Comparison of ENCODE assay signal across 20 cellular contexts in genomic region chr3:12656193-12656592, GRCh38. TPM values are rescaled to one million over a fixed set of nuclear protein-coding genes. Genes with fewer than 3 reads are reported as not detected.
DNase-seq lines count a peak whose midpoint lies in the region; ATAC-seq and TF ChIP-seq lines count a peak whose summit lies in the region.
"Had no signal": no experiment of that assay in that cellular context is flagged by ENCODE, and none has a peak within 500 bp of the region (broad histone marks: within the 10 kb centered on the region; RNA-seq: fewer than 3 reads in every experiment).

No MANE protein-coding gene starts in this region.

- ATAC-seq in CD4-positive, alpha-beta T cell (ENCODE audit: poor library complexity), result no peak
- ATAC-seq in SK-N-SH treated with all-trans-retinoic acid at 6 μM for 48 hours, result no peak; the same call in 2 of the 3 replicates
- ATAC-seq: mucosa of descending colon, T-helper 17 cell had no signal

- intact Hi-C loops in CD4-positive, alpha-beta T cell (cut with DNase I, micrococcal nuclease), result no loop called here

- H3K4me1 Mint-ChIP-seq in CD4-positive, alpha-beta T cell (ENCODE audit: low read depth), result peaks cover 73% of the 10 kb centered on the region
- H3K4me1 Mint-ChIP-seq in HFFc6 (ENCODE audit: low read depth), result peaks cover 65% of the 10 kb centered on the region
- H3K4me1 Mint-ChIP-seq in endodermal cell, result peaks cover 34% of the 10 kb centered on the region
- peaks cover 16% of the 10 kb centered on the region for H3K4me1 Mint-ChIP-seq in nephron progenitor cell

- no peak overlapping the region for H3K27ac ChIP-seq in CD4-positive, alpha-beta T cell (ENCODE audit: low read depth, low read length)
- H3K27ac ChIP-seq in endodermal cell (ENCODE audit: low read depth, low read length), result no peak overlapping the region
- H3K27ac ChIP-seq: SJSA1, VCaP had no signal

- H3K9me3 Mint-ChIP-seq in CD4-positive, alpha-beta T cell, result no peaks in the 10 kb centered on the region
- H3K9me3 Mint-ChIP-seq in HFFc6 (no peaks in the 10 kb centered on the region), endodermal cell (no peaks in the 10 kb centered on the region), nephron progenitor cell (no peaks in the 10 kb centered on the region)
- H3K9me3 Mint-ChIP-seq: activated naive CD8-positive, alpha-beta T cell treated with anti-CD3 and anti-CD28 coated beads, Interleukin-2, amount 10 ng/mL, durations not matched to agents 7 days and 5 days; stimulated activated naive CD8-positive, alpha-beta T cell treated with anti-CD3 and anti-CD28 coated beads, Interleukin-15, Interleukin-2, amounts not matched to agents 100 ng/mL and 50 ng/mL, for 24 hours; type B pancreatic cell had no signal

- no peaks in the 10 kb centered on the region for H3K4me1 ChIP-seq in endodermal cell (ENCODE audit: control insufficient read depth, insufficient read depth, low read length)

- H3K36me3 Mint-ChIP-seq in CD4-positive, alpha-beta T cell (ENCODE audit: low read depth), result peaks cover 27% of the 10 kb centered on the region
- H3K36me3 Mint-ChIP-seq in HFFc6 (ENCODE audit: low read depth) (peaks cover 12% of the 10 kb centered on the region), endodermal cell (ENCODE audit: low read depth) (no peaks in the 10 kb centered on the region), nephron progenitor cell (ENCODE audit: low read depth) (peaks cover 23% of the 10 kb centered on the region)

- no peak for TF ChIP-seq CTCF in CD4-positive, alpha-beta T cell (IDR thresholded peaks at IDR 0.05)
- TF ChIP-seq CTCF in HFFc6 (IDR thresholded peaks at IDR 0.05) (no peak), endodermal cell (conservative IDR thresholded peaks at IDR 0.05) (peak; percentile 16), nephron progenitor cell (IDR thresholded peaks at IDR 0.05) (no peak)

- peak overlapping the region; percentile 1 for H3K27ac Mint-ChIP-seq in CD4-positive, alpha-beta T cell
- H3K27ac Mint-ChIP-seq in HFFc6 (peak overlapping the region; percentile 51), endodermal cell (no peak overlapping the region), nephron progenitor cell (peak overlapping the region; percentile 15)
- H3K27ac Mint-ChIP-seq: activated naive CD8-positive, alpha-beta T cell treated with anti-CD3 and anti-CD28 coated beads, Interleukin-2, amount 10 ng/mL, durations not matched to agents 7 days and 5 days; stimulated activated naive CD8-positive, alpha-beta T cell treated with anti-CD3 and anti-CD28 coated beads, Interleukin-15, Interleukin-2, amounts not matched to agents 100 ng/mL and 50 ng/mL, for 24 hours; T-helper 17 cell; type B pancreatic cell had no signal

- no peaks in the 10 kb centered on the region for H3K27me3 Mint-ChIP-seq in CD4-positive, alpha-beta T cell
- H3K27me3 Mint-ChIP-seq in HFFc6 (ENCODE audit: insufficient read depth) (no peaks in the 10 kb centered on the region), endodermal cell (ENCODE audit: insufficient read depth) (no peaks in the 10 kb centered on the region), nephron progenitor cell (ENCODE audit: low read depth, poor library complexity) (no peaks in the 10 kb centered on the region)
- H3K27me3 Mint-ChIP-seq: activated naive CD8-positive, alpha-beta T cell treated with anti-CD3 and anti-CD28 coated beads, Interleukin-2, amount 10 ng/mL, durations not matched to agents 7 days and 5 days; stimulated activated naive CD8-positive, alpha-beta T cell treated with anti-CD3 and anti-CD28 coated beads, Interleukin-15, Interleukin-2, amounts not matched to agents 100 ng/mL and 50 ng/mL, for 24 hours; T-helper 17 cell; type B pancreatic cell had no signal

- H3K9ac ChIP-seq in endodermal cell (ENCODE audit: extremely low read depth, low read length, poor library complexity, severe bottlenecking), result no peak overlapping the region

- no peaks in the 10 kb centered on the region for H3K9me3 ChIP-seq in CD4-positive, alpha-beta T cell (ENCODE audit: control insufficient read depth, low read length)
- no peaks in the 10 kb centered on the region for H3K9me3 ChIP-seq in endodermal cell (ENCODE audit: control insufficient read depth, low read length)
- H3K9me3 ChIP-seq: Caco-2, mucosa of descending colon, SJSA1 had no signal

- no peak overlapping the region for H3K4me3 ChIP-seq in endodermal cell (ENCODE audit: low read length)
- H3K4me3 ChIP-seq: mucosa of descending colon, SJSA1 had no signal

- no peaks in the 10 kb centered on the region for H3K36me3 ChIP-seq in endodermal cell (ENCODE audit: control insufficient read depth, insufficient read depth, low read length)
- H3K36me3 ChIP-seq: SJSA1 had no signal

- POLR2A ChIA-PET in CD4-positive, alpha-beta T cell (lab: Charles Lee), result no interaction called here

- CTCF ChIA-PET in CD4-positive, alpha-beta T cell (lab: Charles Lee), result no interaction called here

- no peaks in the 10 kb centered on the region for H3K27me3 ChIP-seq in CD4-positive, alpha-beta T cell (ENCODE audit: control insufficient read depth, insufficient read depth, low read length)
- no peaks in the 10 kb centered on the region for H3K27me3 ChIP-seq in endodermal cell (ENCODE audit: control insufficient read depth, insufficient read depth, low read length, poor library complexity, severe bottlenecking)
- H3K27me3 ChIP-seq: SJSA1 had no signal

- peak overlapping the region; percentile 30 for H3K4me3 Mint-ChIP-seq in CD4-positive, alpha-beta T cell
- no peak overlapping the region for H3K4me3 Mint-ChIP-seq in HFFc6
- H3K4me3 Mint-ChIP-seq in endodermal cell, result no peak overlapping the region
- no peak overlapping the region for H3K4me3 Mint-ChIP-seq in nephron progenitor cell
- H3K4me3 Mint-ChIP-seq: activated naive CD8-positive, alpha-beta T cell treated with anti-CD3 and anti-CD28 coated beads, Interleukin-2, amount 10 ng/mL, durations not matched to agents 7 days and 5 days; stimulated activated naive CD8-positive, alpha-beta T cell treated with anti-CD3 and anti-CD28 coated beads, Interleukin-15, Interleukin-2, amounts not matched to agents 100 ng/mL and 50 ng/mL, for 24 hours; T-helper 17 cell; type B pancreatic cell had no signal

- DNase-seq in CD4-positive, alpha-beta T cell, result no peak
- no peak for DNase-seq in HFFc6
- DNase-seq in endodermal cell, result peak; percentile 22
- no peak for DNase-seq in nephron progenitor cell
- DNase-seq in NCI-H524 treated with DMSO at 0.1 percent for 48 hours (lab: John Stamatoyannopoulos, UW), result no peak
- DNase-seq in NCI-H82 (lab: John Stamatoyannopoulos, UW), result no peak
- DNase-seq in NCI-H1417 treated with DMSO at 0.1 percent for 48 hours (lab: John Stamatoyannopoulos, UW), result no peak
- DNase-seq: activated naive CD8-positive, alpha-beta T cell treated with anti-CD3 and anti-CD28 coated beads, Interleukin-2, amount 10 ng/mL, durations not matched to agents 7 days and 5 days; AML-193; Caco-2; EL; mucosa of descending colon; NCI-H2171 treated with DMSO at 0.1 percent for 48 hours; NCI-H69; T-helper 17 cell had no signal

TF ChIP-seq in SK-N-SH treated with all-trans-retinoic acid at 6 μM for 48 hours, 23 proteins besides CTCF, POLR2A, EP300 and RAD21:
- TF ChIP-seq CSRNP3 (CRISPR knock-in tag; IDR thresholded peaks at IDR 0.05) (no peak), CSDC2 (CRISPR knock-in tag; IDR thresholded peaks at IDR 0.05) (no peak), ZNF8 (CRISPR knock-in tag; IDR thresholded peaks at IDR 0.05) (no peak), ESRRG (CRISPR knock-in tag; IDR thresholded peaks at IDR 0.05) (no peak)
TF ChIP-seq in SK-N-SH treated with all-trans-retinoic acid at 6 μM for 48 hours: peak in this region for 0.

RNA-seq across cellular contexts. Expression of gene RAF1, which starts 7.7 kb away (rescaled TPM):
- total RNA-seq in CD4-positive, alpha-beta T cell, result 100 to 1,000 TPM; 127 to 139 TPM
- total RNA-seq in HFFc6 (2021; fragmentation: NEBNext Ultra II Directional; extraction: Animal tissue kit (Norgen Biotek cat#: 25700)), result 10 to 100 TPM; 78.9 to 97.5 (median 86.8) TPM
- total RNA-seq in endodermal cell, result 100 to 1,000 TPM in 1 of 2 donors, 10 to 100 TPM in 1; 95.4 to 116 TPM
- 124 TPM for polyA plus RNA-seq in endodermal cell (2013, experiment 1 of 2)
- polyA plus RNA-seq in endodermal cell (2013, experiment 2 of 2), result 111 TPM
